ENCODE assay signal across 2 cellular contexts in genomic region chr4:138485498-138485897, GRCh38.
TF ChIP-seq lines count a peak whose summit lies in the region.

No MANE protein-coding gene starts in this region.

TF ChIP-seq in HEK293T, 16 proteins besides CTCF, POLR2A, EP300 and RAD21:
- TF ChIP-seq, protein P1, sequence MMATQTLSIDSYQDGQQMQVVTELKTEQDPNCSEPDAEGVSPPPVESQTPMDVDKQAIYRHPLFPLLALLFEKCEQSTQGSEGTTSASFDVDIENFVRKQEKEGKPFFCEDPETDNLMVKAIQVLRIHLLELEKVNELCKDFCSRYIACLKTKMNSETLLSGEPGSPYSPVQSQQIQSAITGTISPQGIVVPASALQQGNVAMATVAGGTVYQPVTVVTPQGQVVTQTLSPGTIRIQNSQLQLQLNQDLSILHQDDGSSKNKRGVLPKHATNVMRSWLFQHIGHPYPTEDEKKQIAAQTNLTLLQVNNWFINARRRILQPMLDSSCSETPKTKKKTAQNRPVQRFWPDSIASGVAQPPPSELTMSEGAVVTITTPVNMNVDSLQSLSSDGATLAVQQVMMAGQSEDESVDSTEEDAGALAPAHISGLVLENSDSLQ (IDR thresholded peaks at IDR 0.05) = peak; percentile 17; the same call in 1 of the 2 replicates
- TF ChIP-seq ELF4 (IDR thresholded peaks at IDR 0.05) = no peak

TF ChIP-seq in K562, 482 proteins besides CTCF, POLR2A, EP300 and RAD21:
- TF ChIP-seq NEUROD1 (IDR thresholded peaks at IDR 0.05; ENCODE audit: borderline replicate concordance, low read depth, low read length, partially characterized antibody) (no peak), MEIS2 (IDR thresholded peaks at IDR 0.05; ENCODE audit: partially characterized antibody) (peak; percentile 61)
- TF ChIP-seq, protein P2, sequence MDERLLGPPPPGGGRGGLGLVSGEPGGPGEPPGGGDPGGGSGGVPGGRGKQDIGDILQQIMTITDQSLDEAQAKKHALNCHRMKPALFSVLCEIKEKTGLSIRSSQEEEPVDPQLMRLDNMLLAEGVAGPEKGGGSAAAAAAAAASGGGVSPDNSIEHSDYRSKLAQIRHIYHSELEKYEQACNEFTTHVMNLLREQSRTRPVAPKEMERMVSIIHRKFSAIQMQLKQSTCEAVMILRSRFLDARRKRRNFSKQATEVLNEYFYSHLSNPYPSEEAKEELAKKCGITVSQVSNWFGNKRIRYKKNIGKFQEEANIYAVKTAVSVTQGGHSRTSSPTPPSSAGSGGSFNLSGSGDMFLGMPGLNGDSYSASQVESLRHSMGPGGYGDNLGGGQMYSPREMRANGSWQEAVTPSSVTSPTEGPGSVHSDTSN (CRISPR knock-in tag; IDR thresholded peaks at IDR 0.05; ENCODE audit: low read depth) = no peak
- TF ChIP-seq, protein P2 (tag; conservative IDR thresholded peaks at IDR 0.05; ENCODE audit: low read depth) = peak; percentile 44
- TF ChIP-seq, protein P1 (IDR thresholded peaks at IDR 0.05) = peak; percentile 83
